Comparison of ENCODE assay signal across 31 cellular contexts in the genomic region with DNA sequence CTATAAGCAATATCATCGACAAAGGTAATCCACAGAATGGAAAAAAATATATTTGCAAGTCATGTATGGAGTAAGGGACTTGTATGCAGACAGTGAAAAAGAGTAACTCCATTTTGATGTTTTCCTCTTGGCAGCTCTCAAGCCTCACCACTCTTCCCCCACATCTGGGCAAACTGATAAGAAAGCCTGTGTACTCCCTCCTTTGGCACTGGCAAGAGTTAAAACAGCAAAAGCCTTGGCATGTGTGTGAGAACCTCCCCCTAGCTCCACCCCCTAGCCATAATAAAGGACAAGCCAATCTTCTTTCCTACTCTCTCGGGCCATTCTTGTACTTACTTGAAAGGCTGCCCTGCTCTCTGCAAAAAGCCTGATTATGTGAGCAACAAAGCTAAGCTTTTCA.
"Had no signal": no experiment of that assay in that cellular context is flagged by ENCODE, and none has a peak within 500 bp of the region (broad histone marks: within the 10 kb centered on the region; RNA-seq: fewer than 3 reads in every experiment).

No MANE protein-coding gene starts in this region.

- H2AFZ ChIP-seq: parathyroid adenoma had no signal

- H3K9me3 Mint-ChIP-seq: activated CD4-positive, alpha-beta T cell treated with anti-CD3 and anti-CD28 coated beads, Interleukin-2, amount 10 ng/mL, durations not matched to agents 7 days and 5 days; activated naive CD4-positive, alpha-beta T cell treated with anti-CD3 and anti-CD28 coated beads, Interleukin-2, amount 50 U/mL, for 24 hours; activated T-helper 2 cell treated with anti-CD3 and anti-CD28 coated beads, Interferon-gamma antibody, Interleukin-2, Interleukin-4, amounts not matched to agents 10 μg/mL and 5 μg/mL and 100 μg/mL, durations not matched to agents 14 hours and 24 hours and 36 hours; endodermal cell; nephron; T-helper 2 cell treated with Interferon-gamma antibody and Interleukin-4, amounts not matched to agents 5 μg/mL and 100 μg/mL, for 36 hours; type B pancreatic cell had no signal

- H3K27ac ChIP-seq: esophagus muscularis mucosa, foreskin keratinocyte, parathyroid adenoma, right atrium auricular region, uterus had no signal

- H3K4me1 Mint-ChIP-seq: activated CD4-positive, alpha-beta memory T cell treated with anti-CD3 and anti-CD28 coated beads, Interleukin-2, amount 10 ng/mL, durations not matched to agents 7 days and 5 days; activated CD4-positive, alpha-beta T cell treated with anti-CD3 and anti-CD28 coated beads, Interleukin-2, amount 10 ng/mL, durations not matched to agents 7 days and 5 days; activated naive CD4-positive, alpha-beta T cell treated with anti-CD3 and anti-CD28 coated beads, Interleukin-2, amount 50 U/mL, for 24 hours; activated naive CD8-positive, alpha-beta T cell treated with anti-CD3 and anti-CD28 coated beads, Interleukin-2, amount 50 U/mL, for 24 hours; central memory CD8-positive, alpha-beta T cell; endodermal cell; nephron; stimulated activated memory B cell treated with anti-CD40 and anti-IgM and Interleukin-4, amounts not matched to agents 10 μg/mL and 1 μg/mL and 100 μg/mL, for 72 hours; stimulated activated naive CD8-positive, alpha-beta T cell treated with anti-CD3 and anti-CD28 coated beads, Interleukin-15, amount 100 ng/mL, for 72 hours had no signal

- H3K36me3 ChIP-seq: esophagus muscularis mucosa, right atrium auricular region, uterus had no signal

- H3K4me3 ChIP-seq: esophagus muscularis mucosa, right atrium auricular region, smooth muscle cell, uterus had no signal

- H3K27ac Mint-ChIP-seq: activated CD4-positive, alpha-beta memory T cell treated with anti-CD3 and anti-CD28 coated beads, Interleukin-2, amount 10 ng/mL, durations not matched to agents 7 days and 5 days; activated CD4-positive, alpha-beta T cell treated with anti-CD3 and anti-CD28 coated beads, Interleukin-2, amount 10 ng/mL, durations not matched to agents 7 days and 5 days; activated naive CD4-positive, alpha-beta T cell treated with anti-CD3 and anti-CD28 coated beads, Interleukin-2, amount 50 U/mL, for 24 hours; activated naive CD8-positive, alpha-beta T cell treated with anti-CD3 and anti-CD28 coated beads, Interleukin-2, amount 50 U/mL, for 24 hours; activated T-helper 2 cell treated with anti-CD3 and anti-CD28 coated beads, Interferon-gamma antibody, Interleukin-2, Interleukin-4, amounts not matched to agents 10 μg/mL and 5 μg/mL and 100 μg/mL, durations not matched to agents 14 hours and 24 hours and 36 hours; dendritic cell treated with granulocyte-macrophage colony-stimulating factor and Interleukin-4, amounts not matched to agents 40 ng/mL and 50 ng/mL, for 4 days; endodermal cell; nephron; stimulated activated memory B cell treated with anti-CD40 and anti-IgM and Interleukin-4, amounts not matched to agents 10 μg/mL and 1 μg/mL and 100 μg/mL, for 72 hours; stimulated activated naive CD8-positive, alpha-beta T cell treated with anti-CD3 and anti-CD28 coated beads, Interleukin-15, amount 100 ng/mL, for 72 hours; T-helper 2 cell treated with Interferon-gamma antibody and Interleukin-4, amounts not matched to agents 5 μg/mL and 100 μg/mL, for 36 hours; type B pancreatic cell had no signal

- H3K4me2 ChIP-seq: smooth muscle cell had no signal

- H3K27me3 ChIP-seq: esophagus muscularis mucosa, foreskin keratinocyte, right atrium auricular region, uterus had no signal

- H3K9me3 ChIP-seq: esophagus muscularis mucosa, right atrium auricular region, uterus had no signal

- ATAC-seq: activated naive CD8-positive, alpha-beta T cell treated with anti-CD3 and anti-CD28 coated beads, Interleukin-2, amount 50 U/mL, for 24 hours; foreskin keratinocyte; left ventricle myocardium superior; stimulated activated memory B cell treated with anti-CD40 and anti-IgM and Interleukin-4, amounts not matched to agents 10 μg/mL and 1 μg/mL and 100 μg/mL, for 72 hours; stimulated activated naive CD8-positive, alpha-beta T cell treated with anti-CD3 and anti-CD28 coated beads, Interleukin-15, amount 100 ng/mL, for 72 hours had no signal

- H3K4me3 Mint-ChIP-seq: activated CD4-positive, alpha-beta memory T cell treated with anti-CD3 and anti-CD28 coated beads, Interleukin-2, amount 10 ng/mL, durations not matched to agents 7 days and 5 days; activated CD4-positive, alpha-beta T cell treated with anti-CD3 and anti-CD28 coated beads, Interleukin-2, amount 10 ng/mL, durations not matched to agents 7 days and 5 days; activated naive CD4-positive, alpha-beta T cell treated with anti-CD3 and anti-CD28 coated beads, Interleukin-2, amount 50 U/mL, for 24 hours; activated naive CD8-positive, alpha-beta T cell treated with anti-CD3 and anti-CD28 coated beads, Interleukin-2, amount 50 U/mL, for 24 hours; central memory CD8-positive, alpha-beta T cell; dendritic cell treated with granulocyte-macrophage colony-stimulating factor and Interleukin-4, amounts not matched to agents 40 ng/mL and 50 ng/mL, for 4 days; endodermal cell; nephron; stimulated activated memory B cell treated with anti-CD40 and anti-IgM and Interleukin-4, amounts not matched to agents 10 μg/mL and 1 μg/mL and 100 μg/mL, for 72 hours; stimulated activated naive CD8-positive, alpha-beta T cell treated with anti-CD3 and anti-CD28 coated beads, Interleukin-15, amount 100 ng/mL, for 72 hours; T-helper 2 cell treated with Interferon-gamma antibody and Interleukin-4, amounts not matched to agents 5 μg/mL and 100 μg/mL, for 36 hours; type B pancreatic cell had no signal

- H3K4me1 ChIP-seq: esophagus muscularis mucosa, foreskin keratinocyte, parathyroid adenoma, right atrium auricular region, uterus had no signal

- H3K9ac ChIP-seq: parathyroid adenoma had no signal

- H3K79me2 ChIP-seq: parathyroid adenoma had no signal

- DNase-seq: activated CD4-positive, alpha-beta memory T cell treated with anti-CD3 and anti-CD28 coated beads, Interleukin-2, amount 10 ng/mL, durations not matched to agents 7 days and 5 days; activated CD4-positive, alpha-beta T cell treated with anti-CD3 and anti-CD28 coated beads for 1 hour; activated CD4-positive, alpha-beta T cell treated with anti-CD3 and anti-CD28 coated beads, Interleukin-2, amount 10 ng/mL, durations not matched to agents 7 days and 5 days; activated naive CD8-positive, alpha-beta T cell treated with anti-CD3 and anti-CD28 coated beads, Interleukin-2, amount 50 U/mL, for 24 hours; activated T-cell treated with anti-CD3 and anti-CD28 coated beads, Interleukin-2, amount 50 U/mL, for 48 hours; amygdala; endodermal cell; foreskin keratinocyte; islet precursor cell; left cardiac atrium; left ventricle myocardium superior; mammary epithelial cell; stimulated activated CD4-positive, alpha-beta T cell treated with anti-CD3 and anti-CD28 coated beads, Interleukin-1b, Interleukin-23, amount 100 ng/mL, for 48 hours; stimulated activated CD4-positive, alpha-beta T cell treated with anti-CD3 and anti-CD28 coated beads, Interleukin-4, amount 100 ng/mL, for 4 hours; stimulated activated CD8-positive, alpha-beta memory T cell treated with anti-CD3 and anti-CD28 coated beads, Interleukin-4, amount 100 ng/mL, for 48 hours; stimulated activated naive CD8-positive, alpha-beta T cell treated with anti-CD3 and anti-CD28 coated beads, Interleukin-15, amount 100 ng/mL, for 72 hours; substantia nigra; uterus had no signal

- H3K27me3 Mint-ChIP-seq: activated CD4-positive, alpha-beta memory T cell treated with anti-CD3 and anti-CD28 coated beads, Interleukin-2, amount 10 ng/mL, durations not matched to agents 7 days and 5 days; dendritic cell treated with granulocyte-macrophage colony-stimulating factor and Interleukin-4, amounts not matched to agents 40 ng/mL and 50 ng/mL, for 4 days; stimulated activated memory B cell treated with anti-CD40 and anti-IgM and Interleukin-4, amounts not matched to agents 10 μg/mL and 1 μg/mL and 100 μg/mL, for 72 hours; type B pancreatic cell had no signal

- FAIRE-seq: bronchial epithelial cell had no signal

- H3K36me3 Mint-ChIP-seq: activated naive CD4-positive, alpha-beta T cell treated with anti-CD3 and anti-CD28 coated beads, Interleukin-2, amount 50 U/mL, for 24 hours; stimulated activated memory B cell treated with anti-CD40 and anti-IgM and Interleukin-4, amounts not matched to agents 10 μg/mL and 1 μg/mL and 100 μg/mL, for 72 hours; type B pancreatic cell had no signal
